ENCODE assay signal across 11 cellular contexts in genomic region chr1:234958066-234958701, GRCh38.
DNase-seq lines count a peak whose midpoint lies in the region; ATAC-seq and TF ChIP-seq lines count a peak whose summit lies in the region.
"Had no signal": no experiment of that assay in that cellular context is flagged by ENCODE, and none has a peak within 500 bp of the region (broad histone marks: within the 10 kb centered on the region; RNA-seq: fewer than 3 reads in every experiment).

No MANE protein-coding gene starts in this region.

- no peak overlapping the region for H3K4me3 Mint-ChIP-seq in nephron
- no peak overlapping the region for H3K4me3 Mint-ChIP-seq in endothelial cell (ENCODE audit: unreplicated experiment)
- H3K4me3 Mint-ChIP-seq: CD8-positive, alpha-beta T cell had no signal

- peak overlapping the region; percentile 86 for H3K27ac ChIP-seq in 22Rv1
- peak overlapping the region; percentile 65 for H3K27ac ChIP-seq in HEK293 (ENCODE audit: extremely low read depth, low read depth, low read length)
- H3K27ac ChIP-seq: GM23248 had no signal

- intact Hi-C loops in left colon (cut with DNase I, micrococcal nuclease), result no loop called here

- H3K36me3 Mint-ChIP-seq in nephron (ENCODE audit: low read depth), result no peaks in the 10 kb centered on the region
- peaks cover 2% of the 10 kb centered on the region for H3K36me3 Mint-ChIP-seq in endothelial cell (ENCODE audit: low read depth, unreplicated experiment)
- H3K36me3 Mint-ChIP-seq: CD8-positive, alpha-beta T cell had no signal

- H3K4me1 Mint-ChIP-seq in nephron (peaks cover 83% of the 10 kb centered on the region), endothelial cell (ENCODE audit: unreplicated experiment) (peaks cover 71% of the 10 kb centered on the region)

- ATAC-seq in left colon, result no peak
- ATAC-seq: CD8-positive, alpha-beta T cell had no signal

- peaks cover 33% of the 10 kb centered on the region for H3K4me1 ChIP-seq in HEK293 (ENCODE audit: control insufficient read depth, insufficient read depth, low read length)

- no peak overlapping the region for H3K4me3 ChIP-seq in HEK293 (ENCODE audit: low read depth, low read length)
- H3K4me3 ChIP-seq: cardiac muscle cell, GM23248 had no signal

- H3K27ac Mint-ChIP-seq in nephron (peak overlapping the region; percentile 95 to 97 (median 96)), endothelial cell (ENCODE audit: unreplicated experiment) (no peak overlapping the region)

- TF ChIP-seq POLR2A in erythroblast (IDR thresholded peaks at IDR 0.05; ENCODE audit: low read length), result no peak

- H3K27me3 Mint-ChIP-seq in nephron (ENCODE audit: low read depth) (no peaks in the 10 kb centered on the region), endothelial cell (ENCODE audit: unreplicated experiment) (no peaks in the 10 kb centered on the region)

- H3K36me3 ChIP-seq in HEK293 (ENCODE audit: control insufficient read depth in 2 of 2, insufficient read depth in 1 of 2, low read length in 2 of 2), result no peaks in the 10 kb centered on the region
- H3K36me3 ChIP-seq: cardiac muscle cell had no signal

- POLR2A ChIA-PET in HEK293 (lab: Yijun Ruan, JAX), result interaction anchor here (0.6 to 1.9 kb wide), 4 partner anchors 17 to 346 kb away, joined by 3 to 11 read pairs (median 4); no protein-coding TSS in a partner anchor

- TF ChIP-seq CTCF in 22Rv1 (IDR thresholded peaks at IDR 0.05) (no peak), HEK293 (tag by site-specific recombination; IDR thresholded peaks at IDR 0.05) (no peak), nephron (IDR thresholded peaks at IDR 0.05; ENCODE audit: unreplicated experiment in 3 of 3) (no peak), endothelial cell (IDR thresholded peaks at IDR 0.05; ENCODE audit: unreplicated experiment) (no peak)

- DNase-seq in cerebellar cortex (ENCODE audit: low spot score) (peak; percentile 59), left colon (no peak), endothelial cell (ENCODE audit: low spot score) (no peak), erythroblast (lab: John Stamatoyannopoulos, UW) (no peak)
- DNase-seq in stimulated activated CD4-positive, alpha-beta T cell treated with anti-CD3 and anti-CD28 coated beads, Interleukin-4, amount 100 ng/mL, for 1 hour, result no peak

- H3K9me3 ChIP-seq in HEK293 (ENCODE audit: control insufficient read depth, insufficient read depth, low read depth, low read length), result no peaks in the 10 kb centered on the region

- H3K9me3 Mint-ChIP-seq in nephron, result no peaks in the 10 kb centered on the region
- no peaks in the 10 kb centered on the region for H3K9me3 Mint-ChIP-seq in endothelial cell (ENCODE audit: unreplicated experiment)
- H3K9me3 Mint-ChIP-seq: CD8-positive, alpha-beta T cell had no signal

- CTCF ChIA-PET in HEK293 (lab: Yijun Ruan, JAX), result interaction anchor here (0.6 to 3.2 kb wide), 7 partner anchors 14 to 610 kb away, joined by 3 to 10 read pairs (median 3); no protein-coding TSS in a partner anchor

TF ChIP-seq in HEK293, 187 proteins besides CTCF, POLR2A, EP300 and RAD21:
- TF ChIP-seq SP7 (tag by site-specific recombination; IDR thresholded peaks at IDR 0.05) (no peak), ZNF704 (tag by site-specific recombination; IDR thresholded peaks at IDR 0.05) (no peak), ZNF341 (tag by site-specific recombination; IDR thresholded peaks at IDR 0.05; ENCODE audit: low read depth) (no peak), ZNF580 (tag by site-specific recombination; IDR thresholded peaks at IDR 0.05) (no peak), ZBTB21 (tag by site-specific recombination; IDR thresholded peaks at IDR 0.05) (no peak), ZFP69B (tag by site-specific recombination; IDR thresholded peaks at IDR 0.05) (peak; percentile 11; the same call in 1 of the 2 replicates), OSR2 (tag by site-specific recombination; IDR thresholded peaks at IDR 0.05) (no peak), GLIS2 (tag by site-specific recombination; IDR thresholded peaks at IDR 0.05) (0 out of 2 replicates have a peak, but pooled peaks have one; percentile 3), ZFHX2 (tag by site-specific recombination; conservative IDR thresholded peaks at IDR 0.05) (no peak), ZNF335 (tag by site-specific recombination; conservative IDR thresholded peaks at IDR 0.05) (no peak)
